ENCODE assay signal across 26 cellular contexts in genomic region chr1:157019457-157019856, GRCh38.
"Had no signal": no experiment of that assay in that cellular context is flagged by ENCODE, and none has a peak within 500 bp of the region (broad histone marks: within the 10 kb centered on the region; RNA-seq: fewer than 3 reads in every experiment).

No MANE protein-coding gene starts in this region.

- ATAC-seq: effector memory CD8-positive, alpha-beta T cell; esophagus mucosa; gastrocnemius medialis; heart right ventricle; left cardiac atrium; left lung; left ventricle myocardium superior; lower lobe of right lung; mucosa of descending colon had no signal

- H3K27me3 ChIP-seq: colonic mucosa, esophagus squamous epithelium, gastrocnemius medialis, heart right ventricle, left lung had no signal

- H3K36me3 ChIP-seq: colonic mucosa, gastrocnemius medialis, left lung, lower lobe of right lung had no signal

- H3K4me3 ChIP-seq: colonic mucosa, esophagus squamous epithelium, gastrocnemius medialis, heart right ventricle, left lung, lower lobe of right lung, mucosa of descending colon had no signal

- H3K27me3 Mint-ChIP-seq: dendritic cell treated with granulocyte-macrophage colony-stimulating factor and Interleukin-4, amounts not matched to agents 40 ng/mL and 50 ng/mL, for 4 days had no signal

- H3K9me3 ChIP-seq: colonic mucosa had no signal

- H3K4me3 Mint-ChIP-seq: dendritic cell treated with granulocyte-macrophage colony-stimulating factor and Interleukin-4, amounts not matched to agents 40 ng/mL and 50 ng/mL, for 4 days; effector memory CD8-positive, alpha-beta T cell; mesothelial cell of epicardium; naive B cell had no signal

- H3K4me1 Mint-ChIP-seq: mesothelial cell of epicardium, naive B cell had no signal

- DNase-seq: colonic mucosa; cortex of kidney; effector CD8-positive, alpha-beta T cell; effector memory CD8-positive, alpha-beta T cell; erythroblast; esophagus squamous epithelium; foreskin fibroblast; foreskin melanocyte; gastrocnemius medialis; glutamatergic neuron; head of caudate nucleus; heart right ventricle; hippocampal formation; left cardiac atrium; left lung; left ventricle myocardium superior; lower lobe of right lung; mesenchymal stem cell; mucosa of descending colon; naive B cell had no signal

- H3K4me1 ChIP-seq: colonic mucosa, esophagus squamous epithelium, gastrocnemius medialis, left lung, lower lobe of right lung had no signal

- H3K27ac ChIP-seq: colonic mucosa, epithelial cell of prostate, esophagus squamous epithelium, gastrocnemius medialis, heart right ventricle, left lung, lower lobe of right lung had no signal

- FAIRE-seq: islet of Langerhans, keratinocyte had no signal

- H3K27ac Mint-ChIP-seq: dendritic cell treated with granulocyte-macrophage colony-stimulating factor and Interleukin-4, amounts not matched to agents 40 ng/mL and 50 ng/mL, for 4 days; effector memory CD8-positive, alpha-beta T cell; mesothelial cell of epicardium had no signal
